In the genomic region with DNA sequence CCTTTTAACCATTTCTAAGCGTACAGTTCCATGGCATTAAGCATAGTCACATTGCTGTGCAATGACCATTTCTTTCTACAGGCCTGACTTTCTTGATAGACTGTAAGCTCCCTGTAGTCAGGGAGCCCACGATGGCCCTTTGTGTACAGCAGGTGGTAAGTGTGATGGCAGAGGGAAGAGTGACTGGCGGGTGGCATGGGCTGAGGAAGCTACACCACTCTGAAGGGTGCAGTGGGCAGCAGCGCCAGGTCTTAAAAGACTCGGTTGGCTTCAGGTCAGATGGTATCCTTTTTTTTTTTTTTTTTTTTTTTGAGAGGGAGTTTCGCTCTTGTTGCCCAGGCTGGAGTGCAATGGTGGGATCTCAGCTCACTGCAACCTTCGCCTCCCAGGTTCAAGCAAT, we compare ENCODE assay signal across 2 cellular contexts.
TF ChIP-seq lines count a peak whose summit lies in the region.

No MANE protein-coding gene starts in this region.

TF ChIP-seq in HCT116, 20 proteins besides CTCF, POLR2A, EP300 and RAD21:
- TF ChIP-seq YY1 (IDR thresholded peaks at IDR 0.05; ENCODE audit: extremely low read depth, insufficient replicate concordance, low read depth, low read length) (no peak), ZFX (IDR thresholded peaks at IDR 0.05) (no peak), SP1 (IDR thresholded peaks at IDR 0.05; ENCODE audit: low read depth) (no peak), SRF (IDR thresholded peaks at IDR 0.05; ENCODE audit: low read depth) (no peak), ZNF274 (IDR thresholded peaks at IDR 0.05; ENCODE audit: low read depth, low read length) (no peak), ELF1 (IDR thresholded peaks at IDR 0.05; ENCODE audit: borderline replicate concordance, low read depth) (no peak), SIN3A (IDR thresholded peaks at IDR 0.05; ENCODE audit: low read depth) (no peak), FOSL1 (IDR thresholded peaks at IDR 0.05; ENCODE audit: low read depth) (no peak), JUND (IDR thresholded peaks at IDR 0.05) (no peak), POLR2AphosphoS5 (IDR thresholded peaks at IDR 0.05; ENCODE audit: low read depth, low read length) (no peak), EZH2phosphoT487 (IDR thresholded peaks at IDR 0.05; ENCODE audit: borderline replicate concordance) (no peak), CEBPB (IDR thresholded peaks at IDR 0.05; ENCODE audit: low read depth) (no peak), TCF7L2 (IDR thresholded peaks at IDR 0.05; ENCODE audit: borderline replicate concordance, extremely low read depth, insufficient read depth, insufficient read length) (no peak), EGR1 (IDR thresholded peaks at IDR 0.05; ENCODE audit: low read depth) (no peak)
- TF ChIP-seq, protein P1, sequence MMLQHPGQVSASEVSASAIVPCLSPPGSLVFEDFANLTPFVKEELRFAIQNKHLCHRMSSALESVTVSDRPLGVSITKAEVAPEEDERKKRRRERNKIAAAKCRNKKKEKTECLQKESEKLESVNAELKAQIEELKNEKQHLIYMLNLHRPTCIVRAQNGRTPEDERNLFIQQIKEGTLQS (IDR thresholded peaks at IDR 0.05), result no peak
- TF ChIP-seq, protein P2, sequence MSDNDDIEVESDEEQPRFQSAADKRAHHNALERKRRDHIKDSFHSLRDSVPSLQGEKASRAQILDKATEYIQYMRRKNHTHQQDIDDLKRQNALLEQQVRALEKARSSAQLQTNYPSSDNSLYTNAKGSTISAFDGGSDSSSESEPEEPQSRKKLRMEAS (IDR thresholded peaks at IDR 0.05), result no peak
- TF ChIP-seq, protein P3, sequence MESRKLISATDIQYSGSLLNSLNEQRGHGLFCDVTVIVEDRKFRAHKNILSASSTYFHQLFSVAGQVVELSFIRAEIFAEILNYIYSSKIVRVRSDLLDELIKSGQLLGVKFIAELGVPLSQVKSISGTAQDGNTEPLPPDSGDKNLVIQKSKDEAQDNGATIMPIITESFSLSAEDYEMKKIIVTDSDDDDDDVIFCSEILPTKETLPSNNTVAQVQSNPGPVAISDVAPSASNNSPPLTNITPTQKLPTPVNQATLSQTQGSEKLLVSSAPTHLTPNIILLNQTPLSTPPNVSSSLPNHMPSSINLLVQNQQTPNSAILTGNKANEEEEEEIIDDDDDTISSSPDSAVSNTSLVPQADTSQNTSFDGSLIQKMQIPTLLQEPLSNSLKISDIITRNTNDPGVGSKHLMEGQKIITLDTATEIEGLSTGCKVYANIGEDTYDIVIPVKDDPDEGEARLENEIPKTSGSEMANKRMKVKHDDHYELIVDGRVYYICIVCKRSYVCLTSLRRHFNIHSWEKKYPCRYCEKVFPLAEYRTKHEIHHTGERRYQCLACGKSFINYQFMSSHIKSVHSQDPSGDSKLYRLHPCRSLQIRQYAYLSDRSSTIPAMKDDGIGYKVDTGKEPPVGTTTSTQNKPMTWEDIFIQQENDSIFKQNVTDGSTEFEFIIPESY (IDR thresholded peaks at IDR 0.05; ENCODE audit: extremely low read depth, insufficient replicate concordance, low read length), result no peak
- TF ChIP-seq, protein P4, sequence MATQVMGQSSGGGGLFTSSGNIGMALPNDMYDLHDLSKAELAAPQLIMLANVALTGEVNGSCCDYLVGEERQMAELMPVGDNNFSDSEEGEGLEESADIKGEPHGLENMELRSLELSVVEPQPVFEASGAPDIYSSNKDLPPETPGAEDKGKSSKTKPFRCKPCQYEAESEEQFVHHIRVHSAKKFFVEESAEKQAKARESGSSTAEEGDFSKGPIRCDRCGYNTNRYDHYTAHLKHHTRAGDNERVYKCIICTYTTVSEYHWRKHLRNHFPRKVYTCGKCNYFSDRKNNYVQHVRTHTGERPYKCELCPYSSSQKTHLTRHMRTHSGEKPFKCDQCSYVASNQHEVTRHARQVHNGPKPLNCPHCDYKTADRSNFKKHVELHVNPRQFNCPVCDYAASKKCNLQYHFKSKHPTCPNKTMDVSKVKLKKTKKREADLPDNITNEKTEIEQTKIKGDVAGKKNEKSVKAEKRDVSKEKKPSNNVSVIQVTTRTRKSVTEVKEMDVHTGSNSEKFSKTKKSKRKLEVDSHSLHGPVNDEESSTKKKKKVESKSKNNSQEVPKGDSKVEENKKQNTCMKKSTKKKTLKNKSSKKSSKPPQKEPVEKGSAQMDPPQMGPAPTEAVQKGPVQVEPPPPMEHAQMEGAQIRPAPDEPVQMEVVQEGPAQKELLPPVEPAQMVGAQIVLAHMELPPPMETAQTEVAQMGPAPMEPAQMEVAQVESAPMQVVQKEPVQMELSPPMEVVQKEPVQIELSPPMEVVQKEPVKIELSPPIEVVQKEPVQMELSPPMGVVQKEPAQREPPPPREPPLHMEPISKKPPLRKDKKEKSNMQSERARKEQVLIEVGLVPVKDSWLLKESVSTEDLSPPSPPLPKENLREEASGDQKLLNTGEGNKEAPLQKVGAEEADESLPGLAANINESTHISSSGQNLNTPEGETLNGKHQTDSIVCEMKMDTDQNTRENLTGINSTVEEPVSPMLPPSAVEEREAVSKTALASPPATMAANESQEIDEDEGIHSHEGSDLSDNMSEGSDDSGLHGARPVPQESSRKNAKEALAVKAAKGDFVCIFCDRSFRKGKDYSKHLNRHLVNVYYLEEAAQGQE (IDR thresholded peaks at IDR 0.05; ENCODE audit: low read depth), result no peak

TF ChIP-seq in GM12878, 131 proteins besides CTCF, POLR2A, EP300 and RAD21:
- TF ChIP-seq ESRRA (IDR thresholded peaks at IDR 0.05; ENCODE audit: low read length) (no peak), NR2C1 (IDR thresholded peaks at IDR 0.05) (no peak), EED (IDR thresholded peaks at IDR 0.05; ENCODE audit: low read depth) (no peak), SREBF2 (IDR thresholded peaks at IDR 0.05; ENCODE audit: low read length) (no peak), EGR1 (IDR thresholded peaks at IDR 0.05; ENCODE audit: borderline replicate concordance in 1 of 2, low read depth in 2 of 2, low read length in 2 of 2) (no peak), RCOR1 (conservative IDR thresholded peaks at IDR 0.05; ENCODE audit: low read depth, low read length) (no peak)
- TF ChIP-seq, protein P5, sequence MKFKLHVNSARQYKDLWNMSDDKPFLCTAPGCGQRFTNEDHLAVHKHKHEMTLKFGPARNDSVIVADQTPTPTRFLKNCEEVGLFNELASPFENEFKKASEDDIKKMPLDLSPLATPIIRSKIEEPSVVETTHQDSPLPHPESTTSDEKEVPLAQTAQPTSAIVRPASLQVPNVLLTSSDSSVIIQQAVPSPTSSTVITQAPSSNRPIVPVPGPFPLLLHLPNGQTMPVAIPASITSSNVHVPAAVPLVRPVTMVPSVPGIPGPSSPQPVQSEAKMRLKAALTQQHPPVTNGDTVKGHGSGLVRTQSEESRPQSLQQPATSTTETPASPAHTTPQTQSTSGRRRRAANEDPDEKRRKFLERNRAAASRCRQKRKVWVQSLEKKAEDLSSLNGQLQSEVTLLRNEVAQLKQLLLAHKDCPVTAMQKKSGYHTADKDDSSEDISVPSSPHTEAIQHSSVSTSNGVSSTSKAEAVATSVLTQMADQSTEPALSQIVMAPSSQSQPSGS (IDR thresholded peaks at IDR 0.05; ENCODE audit: low read length), result no peak
- TF ChIP-seq, protein P1 (IDR thresholded peaks at IDR 0.05; ENCODE audit: borderline replicate concordance, extremely low read depth, low read depth, low read length), result no peak
